16 cellular contexts compared by ENCODE assay signal in the genomic region with DNA sequence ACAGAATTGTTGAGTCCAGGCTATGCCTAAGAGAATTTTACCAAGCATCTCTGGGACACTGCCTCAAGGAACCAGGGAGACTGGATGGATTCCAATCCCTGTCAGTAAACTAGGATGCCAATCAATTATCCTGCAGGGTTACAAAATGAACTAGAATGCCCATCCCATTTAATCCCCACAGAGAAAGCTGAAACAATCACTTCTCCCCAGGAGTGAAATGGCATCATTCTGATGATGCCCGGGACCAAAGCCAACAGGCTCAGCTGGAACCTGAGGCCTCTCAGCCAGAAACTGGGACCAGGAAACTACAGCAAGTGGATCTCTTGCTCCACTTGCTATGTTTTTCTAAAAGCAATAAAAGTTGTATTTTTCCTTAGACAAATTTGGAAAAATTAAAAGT.
DNase-seq lines count a peak whose midpoint lies in the region; ATAC-seq and TF ChIP-seq lines count a peak whose summit lies in the region.
"Had no signal": no experiment of that assay in that cellular context is flagged by ENCODE, and none has a peak within 500 bp of the region (broad histone marks: within the 10 kb centered on the region; RNA-seq: fewer than 3 reads in every experiment).

No MANE protein-coding gene starts in this region.

- H3K4me1 ChIP-seq in Peyer's patch, result no peaks in the 10 kb centered on the region
- H3K4me1 ChIP-seq: gastroesophageal sphincter, SJSA1, spleen had no signal

- H3K27ac ChIP-seq in layer of hippocampus (ENCODE audit: low read depth, low read length), result peak overlapping the region; percentile 62
- H3K27ac ChIP-seq in Peyer's patch, result no peak overlapping the region
- H3K27ac ChIP-seq: gastroesophageal sphincter, SJSA1, spleen had no signal

- no peaks in the 10 kb centered on the region for H3K9me3 ChIP-seq in Peyer's patch
- H3K9me3 ChIP-seq: gastroesophageal sphincter, SJSA1, spleen had no signal

- H3K4me3 ChIP-seq in astrocyte of the cerebellum (ENCODE audit: low read depth, low read length) (no peak overlapping the region), Peyer's patch (no peak overlapping the region)
- H3K4me3 ChIP-seq: gastroesophageal sphincter, SJSA1, spleen had no signal

- ATAC-seq in esophagus mucosa, result no peak
- ATAC-seq: gastroesophageal sphincter had no signal

- in situ Hi-C loops in astrocyte of the cerebellum (cut with HindIII; ENCODE audit: low sequenced_read_pairs), result no loop called here

- no peak for TF ChIP-seq CTCF in astrocyte of the cerebellum (IDR thresholded peaks at IDR 0.05; ENCODE audit: low read depth, low read length, missing control alignments)
- no peak for TF ChIP-seq CTCF in Peyer's patch (IDR thresholded peaks at IDR 0.05)

- DNase-seq in COR-L47 (lab: John Stamatoyannopoulos, UW) (peak; percentile 92), NCI-H1417 treated with DMSO at 0.1 percent for 48 hours (lab: John Stamatoyannopoulos, UW) (peak; percentile 32), astrocyte of the cerebellum (ENCODE audit: low read depth) (peak; percentile 23), Peyer's patch (no peak), foreskin melanocyte (no peak)
- DNase-seq in stimulated activated CD4-positive, alpha-beta T cell treated with anti-CD3 and anti-CD28 coated beads, Interleukin-1b, Interleukin-23, amount 100 ng/mL, for 48 hours, result no peak
- DNase-seq: activated CD4-positive, alpha-beta T cell treated with anti-CD3 and anti-CD28 coated beads, Interleukin-2, amount 50 U/mL, for 48 hours; activated effector memory CD4-positive, alpha-beta T cell treated with Interleukin-2 at 50 U/mL for 16 hours; IMR-90; islet precursor cell; NCI-H1048; spleen had no signal

- no peak for TF ChIP-seq POLR2A in Peyer's patch (IDR thresholded peaks at IDR 0.05)

- no peaks in the 10 kb centered on the region for H3K36me3 ChIP-seq in Peyer's patch
- H3K36me3 ChIP-seq: gastroesophageal sphincter, SJSA1, spleen had no signal

- H3K27me3 ChIP-seq in layer of hippocampus (ENCODE audit: control insufficient read depth, insufficient read depth, low read length) (no peaks in the 10 kb centered on the region), Peyer's patch (no peaks in the 10 kb centered on the region)
- H3K27me3 ChIP-seq: gastroesophageal sphincter, SJSA1, spleen had no signal

Comparison
In these comparisons a context has a peak if more than half of its experiments do, and no peak if none do; other contexts are left out.
1. DNase-seq: peak in COR-L47 (single experiment), NCI-H1417 treated with DMSO at 0.1 percent for 48 hours (single experiment) and astrocyte of the cerebellum (single experiment); none in Peyer's patch (0 of 3), foreskin melanocyte (single experiment) and stimulated activated CD4-positive, alpha-beta T cell treated with anti-CD3 and anti-CD28 coated beads, Interleukin-1b, Interleukin-23, amount 100 ng/mL, for 48 hours (single experiment).